In the genomic region with DNA sequence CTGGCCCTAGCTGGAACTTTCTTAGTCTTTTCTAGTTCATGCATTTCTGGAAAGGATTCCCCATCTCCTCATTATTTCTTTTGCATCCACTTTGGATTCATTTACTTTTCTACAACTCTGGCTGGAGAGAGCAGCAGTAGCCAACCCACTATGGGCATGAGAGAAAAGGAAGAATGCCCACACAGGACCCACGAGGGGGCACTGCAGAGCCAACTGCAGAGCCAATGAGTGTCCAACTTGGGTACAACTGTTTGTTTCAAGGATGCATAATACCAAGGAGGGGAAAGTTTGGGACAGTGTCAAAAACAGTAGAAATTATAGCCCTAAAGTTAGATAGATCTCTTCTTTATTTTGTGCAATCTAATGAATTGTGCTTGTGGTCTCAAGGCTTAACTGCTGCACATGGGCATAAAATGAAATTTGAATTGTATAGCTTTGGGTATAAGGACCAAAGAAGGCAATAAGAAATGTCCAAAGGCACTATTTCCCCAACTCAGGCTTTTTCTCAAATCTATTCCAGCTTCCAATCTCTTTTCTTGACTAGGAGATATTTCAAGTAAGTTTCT, we compare ENCODE assay signal across 2 cellular contexts.
TF ChIP-seq lines count a peak whose summit lies in the region.

No MANE protein-coding gene starts in this region.

TF ChIP-seq in HCT116, 20 proteins besides CTCF, POLR2A, EP300 and RAD21 (continued from another document):
- TF ChIP-seq EGR1 (IDR thresholded peaks at IDR 0.05; ENCODE audit: low read depth) (no peak), POLR2AphosphoS5 (IDR thresholded peaks at IDR 0.05; ENCODE audit: low read depth, low read length) (no peak), ZFX (IDR thresholded peaks at IDR 0.05) (no peak), CEBPB (IDR thresholded peaks at IDR 0.05; ENCODE audit: low read depth) (no peak), ZNF274 (IDR thresholded peaks at IDR 0.05; ENCODE audit: low read depth, low read length) (no peak), SIN3A (IDR thresholded peaks at IDR 0.05; ENCODE audit: low read depth) (no peak), JUND (IDR thresholded peaks at IDR 0.05) (no peak), SP1 (IDR thresholded peaks at IDR 0.05; ENCODE audit: low read depth) (no peak)
- TF ChIP-seq, protein P1, sequence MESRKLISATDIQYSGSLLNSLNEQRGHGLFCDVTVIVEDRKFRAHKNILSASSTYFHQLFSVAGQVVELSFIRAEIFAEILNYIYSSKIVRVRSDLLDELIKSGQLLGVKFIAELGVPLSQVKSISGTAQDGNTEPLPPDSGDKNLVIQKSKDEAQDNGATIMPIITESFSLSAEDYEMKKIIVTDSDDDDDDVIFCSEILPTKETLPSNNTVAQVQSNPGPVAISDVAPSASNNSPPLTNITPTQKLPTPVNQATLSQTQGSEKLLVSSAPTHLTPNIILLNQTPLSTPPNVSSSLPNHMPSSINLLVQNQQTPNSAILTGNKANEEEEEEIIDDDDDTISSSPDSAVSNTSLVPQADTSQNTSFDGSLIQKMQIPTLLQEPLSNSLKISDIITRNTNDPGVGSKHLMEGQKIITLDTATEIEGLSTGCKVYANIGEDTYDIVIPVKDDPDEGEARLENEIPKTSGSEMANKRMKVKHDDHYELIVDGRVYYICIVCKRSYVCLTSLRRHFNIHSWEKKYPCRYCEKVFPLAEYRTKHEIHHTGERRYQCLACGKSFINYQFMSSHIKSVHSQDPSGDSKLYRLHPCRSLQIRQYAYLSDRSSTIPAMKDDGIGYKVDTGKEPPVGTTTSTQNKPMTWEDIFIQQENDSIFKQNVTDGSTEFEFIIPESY (IDR thresholded peaks at IDR 0.05; ENCODE audit: extremely low read depth, insufficient replicate concordance, low read length): no peak
- TF ChIP-seq, protein P2, sequence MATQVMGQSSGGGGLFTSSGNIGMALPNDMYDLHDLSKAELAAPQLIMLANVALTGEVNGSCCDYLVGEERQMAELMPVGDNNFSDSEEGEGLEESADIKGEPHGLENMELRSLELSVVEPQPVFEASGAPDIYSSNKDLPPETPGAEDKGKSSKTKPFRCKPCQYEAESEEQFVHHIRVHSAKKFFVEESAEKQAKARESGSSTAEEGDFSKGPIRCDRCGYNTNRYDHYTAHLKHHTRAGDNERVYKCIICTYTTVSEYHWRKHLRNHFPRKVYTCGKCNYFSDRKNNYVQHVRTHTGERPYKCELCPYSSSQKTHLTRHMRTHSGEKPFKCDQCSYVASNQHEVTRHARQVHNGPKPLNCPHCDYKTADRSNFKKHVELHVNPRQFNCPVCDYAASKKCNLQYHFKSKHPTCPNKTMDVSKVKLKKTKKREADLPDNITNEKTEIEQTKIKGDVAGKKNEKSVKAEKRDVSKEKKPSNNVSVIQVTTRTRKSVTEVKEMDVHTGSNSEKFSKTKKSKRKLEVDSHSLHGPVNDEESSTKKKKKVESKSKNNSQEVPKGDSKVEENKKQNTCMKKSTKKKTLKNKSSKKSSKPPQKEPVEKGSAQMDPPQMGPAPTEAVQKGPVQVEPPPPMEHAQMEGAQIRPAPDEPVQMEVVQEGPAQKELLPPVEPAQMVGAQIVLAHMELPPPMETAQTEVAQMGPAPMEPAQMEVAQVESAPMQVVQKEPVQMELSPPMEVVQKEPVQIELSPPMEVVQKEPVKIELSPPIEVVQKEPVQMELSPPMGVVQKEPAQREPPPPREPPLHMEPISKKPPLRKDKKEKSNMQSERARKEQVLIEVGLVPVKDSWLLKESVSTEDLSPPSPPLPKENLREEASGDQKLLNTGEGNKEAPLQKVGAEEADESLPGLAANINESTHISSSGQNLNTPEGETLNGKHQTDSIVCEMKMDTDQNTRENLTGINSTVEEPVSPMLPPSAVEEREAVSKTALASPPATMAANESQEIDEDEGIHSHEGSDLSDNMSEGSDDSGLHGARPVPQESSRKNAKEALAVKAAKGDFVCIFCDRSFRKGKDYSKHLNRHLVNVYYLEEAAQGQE (IDR thresholded peaks at IDR 0.05; ENCODE audit: low read depth): no peak

TF ChIP-seq in HepG2, 621 proteins besides CTCF, POLR2A, EP300 and RAD21 (continued from another document):
- TF ChIP-seq SMC3 (IDR thresholded peaks at IDR 0.05; ENCODE audit: low read length) (peak; percentile 77), ZNF251 (CRISPR knock-in tag; IDR thresholded peaks at IDR 0.05) (no peak), FOXC1 (CRISPR knock-in tag; IDR thresholded peaks at IDR 0.05; ENCODE audit: borderline replicate concordance) (no peak), REPIN1 (CRISPR knock-in tag; IDR thresholded peaks at IDR 0.05; ENCODE audit: borderline replicate concordance, low read depth) (no peak)
TF ChIP-seq in HepG2: peak in this region for 2.
